Comparison of ENCODE assay signal across 9 cellular contexts in genomic region chr19:55081773-55082022, GRCh38. TPM values are rescaled to one million over a fixed set of nuclear protein-coding genes. Genes with fewer than 3 reads are reported as not detected.
DNase-seq lines count a peak whose midpoint lies in the region; ATAC-seq, FAIRE-seq and TF ChIP-seq lines count a peak whose summit lies in the region.
"Had no signal": no experiment of that assay in that cellular context is flagged by ENCODE, and none has a peak within 500 bp of the region (broad histone marks: within the 10 kb centered on the region; RNA-seq: fewer than 3 reads in every experiment).

No MANE protein-coding gene starts in this region.

- no peak overlapping the region for H3K23ac ChIP-seq in mesenchymal stem cell (ENCODE audit: low read length in 2 of 2)

- TF ChIP-seq CTCF in heart left ventricle (IDR thresholded peaks at IDR 0.05) (no peak), astrocyte (IDR thresholded peaks at IDR 0.05; ENCODE audit: insufficient read depth, low read depth, low read length) (no peak), GM10266 (IDR thresholded peaks at IDR 0.05; ENCODE audit: control insufficient read depth, insufficient read depth, low read depth, missing control alignments) (no peak)

- H3K36me3 Mint-ChIP-seq in astrocyte (ENCODE audit: low read depth, unreplicated experiment), result peaks cover 4% of the 10 kb centered on the region

- H3K4ac ChIP-seq in mesenchymal stem cell (ENCODE audit: low read depth in 1 of 2, low read length in 2 of 2), result no peak overlapping the region

- no peaks in the 10 kb centered on the region for H3K79me2 ChIP-seq in astrocyte (ENCODE audit: insufficient read depth, low read length)

- WGBS in heart left ventricle, 4 donors, result 2 to 18% (median 4%) methylated on average over 14 to 22 of the region's 22 CpGs
- WGBS in mesenchymal stem cell, result 50% methylated on average over 17 of the region's 22 CpGs
- 7% methylated on average over 22 of the region's 22 CpGs for WGBS in urinary bladder

- H3K4me3 Mint-ChIP-seq in astrocyte (ENCODE audit: unreplicated experiment), result no peak overlapping the region

- H4K91ac ChIP-seq in mesenchymal stem cell (ENCODE audit: low read length), result no peak overlapping the region

- no peaks in the 10 kb centered on the region for H3K36me3 ChIP-seq in heart left ventricle
- no peaks in the 10 kb centered on the region for H3K36me3 ChIP-seq in astrocyte (ENCODE audit: insufficient read depth, low read length)
- no peaks in the 10 kb centered on the region for H3K36me3 ChIP-seq in mesenchymal stem cell (ENCODE audit: control insufficient read depth in 1 of 2, insufficient read depth in 2 of 2, low read depth in 1 of 2, low read length in 2 of 2)
- H3K36me3 ChIP-seq in urinary bladder (ENCODE audit: insufficient read depth), result no peaks in the 10 kb centered on the region

- FAIRE-seq in astrocyte (lab: Jason Lieb, UNC), result no peak
- FAIRE-seq: colon had no signal

- H2BK5ac ChIP-seq in mesenchymal stem cell (ENCODE audit: low read depth, low read length, poor library complexity, severe bottlenecking), result no peak overlapping the region

- peaks cover 9% of the 10 kb centered on the region for H4K20me1 ChIP-seq in astrocyte (ENCODE audit: insufficient read depth, low read length)

- peak overlapping the region; percentile 86 for H3K4me2 ChIP-seq in astrocyte (ENCODE audit: low read length)
- peak overlapping the region; percentile 79 for H3K4me2 ChIP-seq in mesenchymal stem cell (ENCODE audit: low read length, poor library complexity, severe bottlenecking)

- H3K4me1 ChIP-seq in heart left ventricle (peaks cover 0 to 40% (median 26%) of the 10 kb centered on the region in 12 donors), astrocyte (ENCODE audit: insufficient read depth, low read length) (peaks cover 14% of the 10 kb centered on the region), mesenchymal stem cell (ENCODE audit: control insufficient read depth, insufficient read depth, low read depth, low read length) (peaks cover 31% of the 10 kb centered on the region), urinary bladder (ENCODE audit: insufficient read depth) (peaks cover 4% of the 10 kb centered on the region)

- H3K9ac ChIP-seq in astrocyte (ENCODE audit: low read length) (no peak overlapping the region), mesenchymal stem cell (ENCODE audit: low read length) (no peak overlapping the region)

- H2AK5ac ChIP-seq in mesenchymal stem cell (ENCODE audit: low read length, severe bottlenecking), result no peak overlapping the region

- H4K8ac ChIP-seq in mesenchymal stem cell (ENCODE audit: low read length), result no peak overlapping the region

- no peak overlapping the region for H2BK15ac ChIP-seq in mesenchymal stem cell (ENCODE audit: low read depth, poor library complexity, severe bottlenecking)

- no peaks in the 10 kb centered on the region for H3K79me1 ChIP-seq in mesenchymal stem cell (replicated peaks; ENCODE audit: low read length, poor library complexity, severe bottlenecking)

- no peak overlapping the region for H2BK120ac ChIP-seq in mesenchymal stem cell (ENCODE audit: low read depth, low read length)

- H3K9me3 ChIP-seq in heart left ventricle (no peaks in the 10 kb centered on the region), astrocyte (ENCODE audit: insufficient read depth, low read depth, low read length) (peaks cover 4% of the 10 kb centered on the region), mesenchymal stem cell (ENCODE audit: control insufficient read depth, low read length) (no peaks in the 10 kb centered on the region)

- ATAC-seq in heart left ventricle (peak in 2 of 4 donors; percentile 0 to 4), Right ventricle myocardium superior (ENCODE audit: poor library complexity) (no peak)

- H2AFZ ChIP-seq in astrocyte (ENCODE audit: low read depth, low read length) (peak overlapping the region; percentile 26), mesenchymal stem cell (ENCODE audit: low read depth, low read length) (no peak overlapping the region)

- peaks cover 2% of the 10 kb centered on the region for H3K9me3 Mint-ChIP-seq in astrocyte (ENCODE audit: unreplicated experiment)

- peaks cover 2% of the 10 kb centered on the region for H3K4me1 Mint-ChIP-seq in astrocyte (ENCODE audit: low read depth, unreplicated experiment)

- H3K27ac Mint-ChIP-seq in astrocyte (ENCODE audit: unreplicated experiment), result no peak overlapping the region

- H3K14ac ChIP-seq in mesenchymal stem cell (ENCODE audit: low read length in 2 of 2), result no peak overlapping the region

- H3K27me3 ChIP-seq in heart left ventricle (peaks cover 34 to 84% (median 53%) of the 10 kb centered on the region in 9 donors), astrocyte (ENCODE audit: insufficient read depth, low read length) (peaks cover 61% of the 10 kb centered on the region), mesenchymal stem cell (ENCODE audit: control insufficient read depth in 1 of 2, insufficient read depth in 1 of 2, low read length in 2 of 2) (peaks cover 74 to 83% of the 10 kb centered on the region in 2 experiments)

- DNase-seq in heart left ventricle (no peak), Right ventricle myocardium superior (no peak), astrocyte (ENCODE audit: low read depth) (no peak), mesenchymal stem cell (no peak), superior temporal gyrus (ENCODE audit: extremely low spot score) (no peak), H4 (ENCODE audit: low spot score) (no peak), GM10266 (ENCODE audit: extremely low spot score) (no peak)

- no peak overlapping the region for H3K27ac ChIP-seq in heart left ventricle
- H3K27ac ChIP-seq in astrocyte (ENCODE audit: low read depth, low read length), result no peak overlapping the region
- no peak overlapping the region for H3K27ac ChIP-seq in mesenchymal stem cell (ENCODE audit: low read length, poor library complexity, severe bottlenecking)
- H3K27ac ChIP-seq in urinary bladder (ENCODE audit: low read depth), result no peak overlapping the region

- H2BK12ac ChIP-seq in mesenchymal stem cell (ENCODE audit: low read length in 2 of 2), result no peak overlapping the region

- peaks cover 52% of the 10 kb centered on the region for H3K27me3 Mint-ChIP-seq in astrocyte (ENCODE audit: low read depth, unreplicated experiment)

- H3K18ac ChIP-seq in mesenchymal stem cell (ENCODE audit: low read depth in 1 of 2, low read length in 2 of 2), result no peak overlapping the region

- intact Hi-C loops in heart left ventricle (cut with DNase I), result no loop called here
- intact Hi-C loops in Right ventricle myocardium superior (cut with DNase I), result no loop called here

- TF ChIP-seq POLR2A in heart left ventricle (IDR thresholded peaks at IDR 0.05), result no peak

- H3K4me3 ChIP-seq in heart left ventricle (peak overlapping the region in 11 of 12 donors; percentile 14 to 70 (median 52)), astrocyte (ENCODE audit: insufficient read depth, low read depth, low read length) (no peak overlapping the region), mesenchymal stem cell (ENCODE audit: insufficient read depth in 1 of 2, low read depth in 1 of 2, low read length in 2 of 2) (peak overlapping the region in 1 of 2 experiments; percentile 30), urinary bladder (ENCODE audit: low read depth, low read length) (peak overlapping the region; percentile 12)

RNA-seq across cellular contexts. Expression of gene EPS8L1, which starts 6.0 kb away (rescaled TPM):
- total RNA-seq in heart left ventricle, result 10 to 100 TPM in 1 of 9 donors, 1 to 10 TPM in 5, under 1 TPM in 3; 0.44 to 25.5 (median 1.5) TPM
- 1 to 10 TPM; 3.0 to 3.3 TPM for polyA plus RNA-seq in heart left ventricle
- total RNA-seq in Right ventricle myocardium superior, result 0.83 TPM
- 7.6 and 9.2 TPM in 2 replicates for total RNA-seq in astrocyte
- polyA plus RNA-seq in mesenchymal stem cell (2013, experiment 1 of 2), result 5.2 TPM
- polyA plus RNA-seq in mesenchymal stem cell (2013, experiment 2 of 2), result 4.9 TPM
- 3.0 TPM for total RNA-seq in urinary bladder
- 8.1 TPM for polyA plus RNA-seq in urinary bladder
- 2.2 and 4.3 TPM in 2 replicates for total RNA-seq in H4 (2014; rRNA removed; shearing (Covaris generic))

RNA-seq across cellular contexts. Expression of gene RDH13, which starts 18.8 kb away (rescaled TPM):
- total RNA-seq in heart left ventricle, result 10 to 100 TPM; 29.3 to 60.7 (median 43.0) TPM
- polyA plus RNA-seq in heart left ventricle, result 10 to 100 TPM; 34.6 to 37.9 TPM
- total RNA-seq in Right ventricle myocardium superior, result 45.6 TPM
- total RNA-seq in astrocyte, result 18.8 and 22.6 TPM in 2 replicates
- polyA plus RNA-seq in mesenchymal stem cell (2013, experiment 1 of 2), result 5.1 TPM
- 5.3 TPM for polyA plus RNA-seq in mesenchymal stem cell (2013, experiment 2 of 2)
- total RNA-seq in urinary bladder, result 15.0 TPM
- polyA plus RNA-seq in urinary bladder, result 12.4 TPM
- 18.1 and 43.0 TPM in 2 replicates for total RNA-seq in H4 (2014; rRNA removed; shearing (Covaris generic))

RNA-seq across cellular contexts. Expression of gene PPP1R12C, which starts 35.7 kb away (rescaled TPM):
- 100 to 1,000 TPM; 116 to 324 (median 209) TPM for total RNA-seq in heart left ventricle
- 100 to 1,000 TPM; 230 to 264 TPM for polyA plus RNA-seq in heart left ventricle
- 126 TPM for total RNA-seq in Right ventricle myocardium superior
- 79.7 and 86.2 TPM in 2 replicates for total RNA-seq in astrocyte
- 83.1 TPM for polyA plus RNA-seq in mesenchymal stem cell (2013, experiment 1 of 2)
- 80.0 TPM for polyA plus RNA-seq in mesenchymal stem cell (2013, experiment 2 of 2)
- 24.8 TPM for total RNA-seq in urinary bladder
- polyA plus RNA-seq in urinary bladder, result 219 TPM
- total RNA-seq in H4 (2014; rRNA removed; shearing (Covaris generic)), result 18.0 and 26.4 TPM in 2 replicates

RNA-seq across cellular contexts. Expression of gene GP6, which starts 43.6 kb away (rescaled TPM):
- total RNA-seq in heart left ventricle, result 1 to 10 TPM in 1 of 9 donors, under 1 TPM in 7, not detected in 1; 0.24 to 1.7 (median 0.51) TPM
- under 1 TPM; 0.65 to 0.88 TPM for polyA plus RNA-seq in heart left ventricle
- 0.48 TPM for total RNA-seq in Right ventricle myocardium superior
- total RNA-seq in astrocyte, result 0.36 and 0.48 TPM in 2 replicates
- polyA plus RNA-seq in mesenchymal stem cell (2013, experiment 1 of 2), result not detected
- not detected for polyA plus RNA-seq in mesenchymal stem cell (2013, experiment 2 of 2)
- not detected for total RNA-seq in urinary bladder
- polyA plus RNA-seq in urinary bladder, result 0.16 TPM
- not detected in 2 replicates for total RNA-seq in H4 (2014; rRNA removed; shearing (Covaris generic))
